In genomic region chr16:67909056-67909742, GRCh38 we compare ENCODE assay signal across 21 cellular contexts. TPM values are rescaled to one million over a fixed set of nuclear protein-coding genes. Genes with fewer than 3 reads are reported as not detected.
DNase-seq lines count a peak whose midpoint lies in the region; ATAC-seq and TF ChIP-seq lines count a peak whose summit lies in the region.
"Had no signal": no experiment of that assay in that cellular context is flagged by ENCODE, and none has a peak within 500 bp of the region (broad histone marks: within the 10 kb centered on the region; RNA-seq: fewer than 3 reads in every experiment).

No MANE protein-coding gene starts in this region.

- no peaks in the 10 kb centered on the region for H3K9me3 Mint-ChIP-seq in activated naive CD8-positive, alpha-beta T cell (ENCODE audit: low read depth)
- H3K9me3 Mint-ChIP-seq in activated naive CD8-positive, alpha-beta T cell treated with anti-CD3 and anti-CD28 coated beads, Interleukin-2, amount 50 U/mL, for 24 hours = no peaks in the 10 kb centered on the region
- no peaks in the 10 kb centered on the region for H3K9me3 Mint-ChIP-seq in stimulated activated memory B cell treated with anti-CD40 and anti-IgM and Interleukin-4, amounts not matched to agents 10 μg/mL and 1 μg/mL and 100 μg/mL, for 72 hours
- H3K9me3 Mint-ChIP-seq: activated B cell treated with CpG ODN at 0.5 μM for 24 hours; natural killer cell treated with Interleukin-12 subunit alpha and Interleukin-12 subunit beta and Interleukin-15 and Interleukin-18, amount 100 ng/mL, for 72 hours had no signal

- H4K20me1 ChIP-seq in OCI-LY7 (ENCODE audit: insufficient read depth, low read length) = no peaks in the 10 kb centered on the region

- no peaks in the 10 kb centered on the region for H3K79me2 ChIP-seq in OCI-LY7 (ENCODE audit: insufficient read depth, low read depth, low read length)

- POLR2A ChIA-PET in OCI-LY7 (lab: Charles Lee) = no interaction called here

- H3K4me3 ChIP-seq in OCI-LY7 (ENCODE audit: low read depth, low read length, poor library complexity, severe bottlenecking) = no peak overlapping the region
- H3K4me3 ChIP-seq: heart right ventricle, sigmoid colon, testis had no signal

- H3K4me1 ChIP-seq in OCI-LY7 (ENCODE audit: insufficient read depth, low read length, poor library complexity, severe bottlenecking) = peaks cover 5% of the 10 kb centered on the region
- H3K4me1 ChIP-seq: testis had no signal

- no peak for TF ChIP-seq CTCF in OCI-LY7 (conservative IDR thresholded peaks at IDR 0.05; ENCODE audit: low read length)
- TF ChIP-seq CTCF in GM10266 (IDR thresholded peaks at IDR 0.05; ENCODE audit: control insufficient read depth, insufficient read depth, low read depth, missing control alignments) = no peak

- CTCF ChIA-PET in OCI-LY7 (lab: Charles Lee; ENCODE audit: unreplicated experiment) = no interaction called here

- H3K4me3 Mint-ChIP-seq in activated naive CD8-positive, alpha-beta T cell = no peak overlapping the region
- H3K4me3 Mint-ChIP-seq in activated naive CD8-positive, alpha-beta T cell treated with anti-CD3 and anti-CD28 coated beads, Interleukin-2, amount 50 U/mL, for 24 hours = no peak overlapping the region
- no peak overlapping the region for H3K4me3 Mint-ChIP-seq in stimulated activated memory B cell treated with anti-CD40 and anti-IgM and Interleukin-4, amounts not matched to agents 10 μg/mL and 1 μg/mL and 100 μg/mL, for 72 hours
- H3K4me3 Mint-ChIP-seq: activated B cell treated with CpG ODN at 0.5 μM for 24 hours; natural killer cell treated with Interleukin-12 subunit alpha and Interleukin-12 subunit beta and Interleukin-15 and Interleukin-18, amount 100 ng/mL, for 72 hours had no signal

- H3K27ac Mint-ChIP-seq in activated naive CD8-positive, alpha-beta T cell = peak overlapping the region; percentile 65
- no peak overlapping the region for H3K27ac Mint-ChIP-seq in activated naive CD8-positive, alpha-beta T cell treated with anti-CD3 and anti-CD28 coated beads, Interleukin-2, amount 50 U/mL, for 24 hours
- peak overlapping the region; percentile 33 for H3K27ac Mint-ChIP-seq in stimulated activated memory B cell treated with anti-CD40 and anti-IgM and Interleukin-4, amounts not matched to agents 10 μg/mL and 1 μg/mL and 100 μg/mL, for 72 hours
- H3K27ac Mint-ChIP-seq: activated B cell treated with CpG ODN at 0.5 μM for 24 hours had no signal

- H3K36me3 Mint-ChIP-seq in activated naive CD8-positive, alpha-beta T cell = peaks cover 5% of the 10 kb centered on the region
- H3K36me3 Mint-ChIP-seq in activated naive CD8-positive, alpha-beta T cell treated with anti-CD3 and anti-CD28 coated beads, Interleukin-2, amount 50 U/mL, for 24 hours (ENCODE audit: low read depth) = peaks cover 9% of the 10 kb centered on the region
- H3K36me3 Mint-ChIP-seq in stimulated activated memory B cell treated with anti-CD40 and anti-IgM and Interleukin-4, amounts not matched to agents 10 μg/mL and 1 μg/mL and 100 μg/mL, for 72 hours = peaks cover 30% of the 10 kb centered on the region
- H3K36me3 Mint-ChIP-seq: natural killer cell treated with Interleukin-12 subunit alpha and Interleukin-12 subunit beta and Interleukin-15 and Interleukin-18, amount 100 ng/mL, for 72 hours had no signal

- no peaks in the 10 kb centered on the region for H3K27me3 Mint-ChIP-seq in activated naive CD8-positive, alpha-beta T cell
- H3K27me3 Mint-ChIP-seq in activated naive CD8-positive, alpha-beta T cell treated with anti-CD3 and anti-CD28 coated beads, Interleukin-2, amount 50 U/mL, for 24 hours = no peaks in the 10 kb centered on the region
- H3K27me3 Mint-ChIP-seq in stimulated activated memory B cell treated with anti-CD40 and anti-IgM and Interleukin-4, amounts not matched to agents 10 μg/mL and 1 μg/mL and 100 μg/mL, for 72 hours = no peaks in the 10 kb centered on the region
- H3K27me3 Mint-ChIP-seq: activated B cell treated with CpG ODN at 0.5 μM for 24 hours; natural killer cell treated with Interleukin-12 subunit alpha and Interleukin-12 subunit beta and Interleukin-15 and Interleukin-18, amount 100 ng/mL, for 72 hours had no signal

- intact Hi-C loops in OCI-LY7 (cut with micrococcal nuclease; ENCODE audit: unreplicated experiment) = no loop called here

- peaks cover 12% of the 10 kb centered on the region for H3K4me1 Mint-ChIP-seq in activated naive CD8-positive, alpha-beta T cell (ENCODE audit: low read depth)
- H3K4me1 Mint-ChIP-seq in activated naive CD8-positive, alpha-beta T cell treated with anti-CD3 and anti-CD28 coated beads, Interleukin-2, amount 50 U/mL, for 24 hours = peaks cover 23% of the 10 kb centered on the region
- peaks cover 8% of the 10 kb centered on the region for H3K4me1 Mint-ChIP-seq in stimulated activated memory B cell treated with anti-CD40 and anti-IgM and Interleukin-4, amounts not matched to agents 10 μg/mL and 1 μg/mL and 100 μg/mL, for 72 hours
- H3K4me1 Mint-ChIP-seq: CD14-positive monocyte had no signal

- H3K9me2 ChIP-seq in OCI-LY7 (ENCODE audit: insufficient read depth, low read length) = no peaks in the 10 kb centered on the region

- no peak overlapping the region for H3K4me2 ChIP-seq in OCI-LY7 (ENCODE audit: low read length)

- no peak for DNase-seq in activated naive CD8-positive, alpha-beta T cell treated with anti-CD3 and anti-CD28 coated beads, Interleukin-2, amount 50 U/mL, for 24 hours
- DNase-seq in OCI-LY7 (ENCODE audit: low spot score) (no peak), GM10266 (ENCODE audit: extremely low spot score) (no peak), cerebellar cortex (ENCODE audit: low spot score) (no peak), DMS79 (lab: John Stamatoyannopoulos, UW) (no peak)
- DNase-seq: activated B cell treated with CpG ODN at 0.5 μM for 24 hours; activated CD8-positive, alpha-beta memory T cell treated with anti-CD3 and anti-CD28 coated beads for 24 hours; amniotic stem cell; heart right ventricle; NCI-H524; sigmoid colon; T1000; testis had no signal

- no peak overlapping the region for H3K27ac ChIP-seq in OCI-LY7 (ENCODE audit: low read depth, low read length, poor library complexity, severe bottlenecking)
- peak overlapping the region; percentile 85 for H3K27ac ChIP-seq in cingulate gyrus (ENCODE audit: low read depth, low read length)
- H3K27ac ChIP-seq: epithelial cell of prostate, heart right ventricle, sigmoid colon, testis had no signal

- no peak overlapping the region for H2AFZ ChIP-seq in OCI-LY7 (ENCODE audit: low read length)

- ATAC-seq in activated naive CD8-positive, alpha-beta T cell treated with anti-CD3 and anti-CD28 coated beads, Interleukin-2, amount 50 U/mL, for 24 hours = no peak
- no peak for ATAC-seq in stimulated activated memory B cell treated with anti-CD40 and anti-IgM and Interleukin-4, amounts not matched to agents 10 μg/mL and 1 μg/mL and 100 μg/mL, for 72 hours

- TSS peak; percentile 53 for BruUV-seq in OCI-LY7 (replicated peaks; lab: Mats Ljungman, UMichigan)

- no peaks in the 10 kb centered on the region for H3K9me3 ChIP-seq in OCI-LY7 (ENCODE audit: low read length)
- H3K9me3 ChIP-seq: heart right ventricle, sigmoid colon, testis had no signal

- H3K36me3 ChIP-seq in OCI-LY7 (ENCODE audit: insufficient read depth, low read length) = peaks cover 12% of the 10 kb centered on the region; the same call in 1 of the 2 replicates

RNA-seq across cellular contexts. Expression of gene PSKH1, which starts 16.1 kb away (rescaled TPM):
- total RNA-seq in OCI-LY7 (2014; rRNA removed; shearing (Covaris generic)) = 9.7 and 10.4 TPM in 2 replicates
- total RNA-seq in OCI-LY7 (2022) = 23.8 and 27.1 TPM in 2 replicates

RNA-seq across cellular contexts. Expression of gene CTRL, which starts 22.5 kb away (rescaled TPM):
- total RNA-seq in OCI-LY7 (2014; rRNA removed; shearing (Covaris generic)) = 5.9 and 9.6 TPM in 2 replicates
- total RNA-seq in OCI-LY7 (2022) = 4.0 and 5.1 TPM in 2 replicates
- total RNA-seq: cardiac septum had no signal

RNA-seq across cellular contexts. Expression of gene NRN1L, which starts 24.5 kb away (rescaled TPM):
- total RNA-seq in OCI-LY7 (2014; rRNA removed; shearing (Covaris generic)) = 0.66 and 1.7 TPM in 2 replicates
- total RNA-seq in OCI-LY7 (2022) = 0.80 and 1.2 TPM in 2 replicates
- total RNA-seq: fibroblast of villous mesenchyme, sigmoid colon had no signal

RNA-seq across cellular contexts. Expression of gene PSMB10, which starts 27.5 kb away (rescaled TPM):
- total RNA-seq in OCI-LY7 (2014; rRNA removed; shearing (Covaris generic)) = 179 and 227 TPM in 2 replicates
- 89.9 and 98.2 TPM in 2 replicates for total RNA-seq in OCI-LY7 (2022)

RNA-seq across cellular contexts. Expression of gene LCAT, which starts 34.7 kb away (rescaled TPM):
- 4.1 and 4.4 TPM in 2 replicates for total RNA-seq in OCI-LY7 (2014; rRNA removed; shearing (Covaris generic))
- total RNA-seq in OCI-LY7 (2022) = 9.8 and 10.8 TPM in 2 replicates
